Comparison of ENCODE assay signal across 11 cellular contexts in genomic region chr5:119336846-119337564, GRCh38. TPM values are rescaled to one million over a fixed set of nuclear protein-coding genes. Genes with fewer than 3 reads are reported as not detected.
A peak's percentile ranks its signal among the peaks of the same experiment; 100 is the strongest.
DNase-seq lines count a peak whose midpoint lies in the region; ATAC-seq, FAIRE-seq and TF ChIP-seq lines count a peak whose summit lies in the region.
"Had no signal": no experiment of that assay in that cellular context is flagged by ENCODE, and none has a peak within 500 bp of the region (broad histone marks: within the 10 kb centered on the region; RNA-seq: fewer than 3 reads in every experiment).

No MANE protein-coding gene starts in this region.

- peak overlapping the region; percentile 95 for H3K27ac Mint-ChIP-seq in activated CD8-positive, alpha-beta memory T cell treated with anti-CD3 and anti-CD28 coated beads, Interleukin-2, amount 10 ng/mL, durations not matched to agents 7 days and 5 days
- H3K27ac Mint-ChIP-seq in activated CD8-positive, alpha-beta T cell treated with anti-CD3 and anti-CD28 coated beads, Interleukin-2, amount 10 ng/mL, durations not matched to agents 7 days and 5 days = peak overlapping the region; percentile 95
- peak overlapping the region; percentile 6 for H3K27ac Mint-ChIP-seq in nephron progenitor cell

- H3K27ac ChIP-seq in KOPT-K1 (ENCODE audit: low read depth, low read length, poor library complexity, severe bottlenecking) (peak overlapping the region; percentile 95), pancreas (no peak overlapping the region)

- POLR2A ChIA-PET in activated CD8-positive, alpha-beta T cell treated with anti-CD3 and anti-CD28 coated beads, Interleukin-2, amount 10 ng/mL, durations not matched to agents 7 days and 5 days (lab: Charles Lee) = interaction anchor here (1.0 to 19.3 kb wide), 7 partner anchors 11 to 69 kb away, joined by 3 to 280 read pairs (median 8); partner anchors contain the start of gene TNFAIP8

- intact Hi-C loops in pancreas (cut with DNase I) = no loop called here

- H3K9me3 Mint-ChIP-seq in activated CD8-positive, alpha-beta memory T cell treated with anti-CD3 and anti-CD28 coated beads, Interleukin-2, amount 10 ng/mL, durations not matched to agents 7 days and 5 days (ENCODE audit: low read depth) = no peaks in the 10 kb centered on the region
- no peaks in the 10 kb centered on the region for H3K9me3 Mint-ChIP-seq in activated CD8-positive, alpha-beta T cell treated with anti-CD3 and anti-CD28 coated beads, Interleukin-2, amount 10 ng/mL, durations not matched to agents 7 days and 5 days (ENCODE audit: insufficient read depth)
- H3K9me3 Mint-ChIP-seq in nephron progenitor cell = no peaks in the 10 kb centered on the region

- 57 to 59% methylated on average over 3 of the region's 3 CpGs for WGBS in pancreas, 2 donors

- H3K27me3 Mint-ChIP-seq in activated CD8-positive, alpha-beta memory T cell treated with anti-CD3 and anti-CD28 coated beads, Interleukin-2, amount 10 ng/mL, durations not matched to agents 7 days and 5 days = no peaks in the 10 kb centered on the region
- no peaks in the 10 kb centered on the region for H3K27me3 Mint-ChIP-seq in activated CD8-positive, alpha-beta T cell treated with anti-CD3 and anti-CD28 coated beads, Interleukin-2, amount 10 ng/mL, durations not matched to agents 7 days and 5 days (ENCODE audit: low read depth)
- no peaks in the 10 kb centered on the region for H3K27me3 Mint-ChIP-seq in nephron progenitor cell (ENCODE audit: low read depth, poor library complexity)

- H3K4me3 ChIP-seq in pancreas = no peak overlapping the region
- H3K4me3 ChIP-seq in H7 (ENCODE audit: insufficient read depth, low read depth, low read length) = no peak overlapping the region

- peaks cover 30% of the 10 kb centered on the region for H3K36me3 Mint-ChIP-seq in activated CD8-positive, alpha-beta memory T cell treated with anti-CD3 and anti-CD28 coated beads, Interleukin-2, amount 10 ng/mL, durations not matched to agents 7 days and 5 days
- H3K36me3 Mint-ChIP-seq in activated CD8-positive, alpha-beta T cell treated with anti-CD3 and anti-CD28 coated beads, Interleukin-2, amount 10 ng/mL, durations not matched to agents 7 days and 5 days (ENCODE audit: low read depth) = peaks cover 60% of the 10 kb centered on the region
- no peaks in the 10 kb centered on the region for H3K36me3 Mint-ChIP-seq in nephron progenitor cell (ENCODE audit: low read depth)

- CTCF ChIA-PET in activated CD8-positive, alpha-beta memory T cell treated with anti-CD3 and anti-CD28 coated beads, Interleukin-2, amount 10 ng/mL, durations not matched to agents 7 days and 5 days (lab: Charles Lee) = interaction anchor here (0.6 to 14.1 kb wide), 13 partner anchors 10 to 315 kb away, joined by 3 to 160 read pairs (median 4); partner anchors contain the start of genes DMXL1 and TNFAIP8
- CTCF ChIA-PET in activated CD8-positive, alpha-beta T cell treated with anti-CD3 and anti-CD28 coated beads, Interleukin-2, amount 10 ng/mL, durations not matched to agents 7 days and 5 days (lab: Charles Lee) = interaction anchor here (1.0 to 21.9 kb wide), 16 partner anchors 9 to 349 kb away, joined by 3 to 274 read pairs (median 7); partner anchors contain the start of genes DMXL1 and DTWD2

- H3K4me3 Mint-ChIP-seq in activated CD8-positive, alpha-beta memory T cell treated with anti-CD3 and anti-CD28 coated beads, Interleukin-2, amount 10 ng/mL, durations not matched to agents 7 days and 5 days = peak overlapping the region; percentile 42
- peak overlapping the region; percentile 78 for H3K4me3 Mint-ChIP-seq in activated CD8-positive, alpha-beta T cell treated with anti-CD3 and anti-CD28 coated beads, Interleukin-2, amount 10 ng/mL, durations not matched to agents 7 days and 5 days
- no peak overlapping the region for H3K4me3 Mint-ChIP-seq in nephron progenitor cell

- H3K9me3 ChIP-seq in KOPT-K1 (ENCODE audit: insufficient read depth, low read length, poor library complexity, severe bottlenecking) = no peaks in the 10 kb centered on the region
- H3K9me3 ChIP-seq in pancreas = no peaks in the 10 kb centered on the region

- no peak for FAIRE-seq in pancreas (lab: Jason Lieb, UNC)

- ATAC-seq in activated CD8-positive, alpha-beta memory T cell treated with anti-CD3 and anti-CD28 coated beads, Interleukin-2, amount 10 ng/mL, durations not matched to agents 7 days and 5 days = no peak
- no peak for ATAC-seq in activated CD8-positive, alpha-beta T cell treated with anti-CD3 and anti-CD28 coated beads, Interleukin-2, amount 10 ng/mL, durations not matched to agents 7 days and 5 days
- ATAC-seq in pancreas = no peak

- H3K4me1 ChIP-seq in pancreas = peaks cover 0 to 22% (median 9%) of the 10 kb centered on the region in 3 donors

- H3K27me3 ChIP-seq in pancreas = no peaks in the 10 kb centered on the region
- H3K27me3 ChIP-seq in H7 (ENCODE audit: control insufficient read depth, insufficient read depth, low read length) = no peaks in the 10 kb centered on the region

- TF ChIP-seq CTCF in nephron progenitor cell (IDR thresholded peaks at IDR 0.05) (no peak), pancreas (IDR thresholded peaks at IDR 0.05) (no peak)

- no peaks in the 10 kb centered on the region; the same call in 1 of the 2 replicates for H3K36me3 ChIP-seq in KOPT-K1 (ENCODE audit: insufficient read depth, low read length)
- no peaks in the 10 kb centered on the region for H3K36me3 ChIP-seq in pancreas
- H3K36me3 ChIP-seq in H7 (replicated peaks; ENCODE audit: control insufficient read depth, insufficient read depth, low read length) = no peaks in the 10 kb centered on the region

- no peak for DNase-seq in activated CD8-positive, alpha-beta memory T cell treated with anti-CD3 and anti-CD28 coated beads, Interleukin-2, amount 10 ng/mL, durations not matched to agents 7 days and 5 days
- no peak for DNase-seq in activated CD8-positive, alpha-beta memory T cell treated with anti-CD3 and anti-CD28 coated beads, Interleukin-2, amount 50 U/mL, for 4 hours
- DNase-seq in activated CD8-positive, alpha-beta T cell treated with anti-CD3 and anti-CD28 coated beads, Interleukin-2, amount 10 ng/mL, durations not matched to agents 7 days and 5 days = no peak
- DNase-seq in nephron progenitor cell (no peak), pancreas (no peak), H7 (no peak), NCI-H524 treated with DMSO at 0.1 percent for 48 hours (lab: John Stamatoyannopoulos, UW) (no peak)
- DNase-seq: KBM-7, NCI-H524, T1000 had no signal

- peaks cover 87% of the 10 kb centered on the region for H3K4me1 Mint-ChIP-seq in activated CD8-positive, alpha-beta memory T cell treated with anti-CD3 and anti-CD28 coated beads, Interleukin-2, amount 10 ng/mL, durations not matched to agents 7 days and 5 days
- H3K4me1 Mint-ChIP-seq in activated CD8-positive, alpha-beta T cell treated with anti-CD3 and anti-CD28 coated beads, Interleukin-2, amount 10 ng/mL, durations not matched to agents 7 days and 5 days (ENCODE audit: low read depth) = peaks cover 85% of the 10 kb centered on the region
- H3K4me1 Mint-ChIP-seq in nephron progenitor cell = peaks cover 43% of the 10 kb centered on the region

RNA-seq across cellular contexts. Expression of gene TNFAIP8, which starts 18.8 kb away (rescaled TPM):
- total RNA-seq in activated CD8-positive, alpha-beta memory T cell treated with anti-CD3 and anti-CD28 coated beads, Interleukin-2, amount 10 ng/mL, durations not matched to agents 7 days and 5 days = 100 to 1,000 TPM; 106 to 109 TPM
- total RNA-seq in activated CD8-positive, alpha-beta T cell treated with anti-CD3 and anti-CD28 coated beads, Interleukin-2, amount 10 ng/mL, durations not matched to agents 7 days and 5 days = 100 to 1,000 TPM; 123 to 127 TPM
- total RNA-seq in pancreas = 10 to 100 TPM in 3 of 6 donors, 1 to 10 TPM in 3; 7.5 to 14.2 (median 10.6) TPM
- polyA plus RNA-seq in pancreas = 1 to 10 TPM; 5.7 to 7.7 TPM
- total RNA-seq in H7 (2014; rRNA removed; shearing (Covaris generic)) = 38.6 and 45.8 TPM in 2 replicates

Comparison
In these comparisons a context has a peak if more than half of its experiments do, and no peak if none do; other contexts are left out.
1. H3K27ac Mint-ChIP-seq: peak in every context shown above with its lines; median percentile 95 in activated CD8-positive, alpha-beta memory T cell treated with anti-CD3 and anti-CD28 coated beads, Interleukin-2, amount 10 ng/mL, durations not matched to agents 7 days and 5 days; 95 in activated CD8-positive, alpha-beta T cell treated with anti-CD3 and anti-CD28 coated beads, Interleukin-2, amount 10 ng/mL, durations not matched to agents 7 days and 5 days; 6 in nephron progenitor cell.